In the genomic region with DNA sequence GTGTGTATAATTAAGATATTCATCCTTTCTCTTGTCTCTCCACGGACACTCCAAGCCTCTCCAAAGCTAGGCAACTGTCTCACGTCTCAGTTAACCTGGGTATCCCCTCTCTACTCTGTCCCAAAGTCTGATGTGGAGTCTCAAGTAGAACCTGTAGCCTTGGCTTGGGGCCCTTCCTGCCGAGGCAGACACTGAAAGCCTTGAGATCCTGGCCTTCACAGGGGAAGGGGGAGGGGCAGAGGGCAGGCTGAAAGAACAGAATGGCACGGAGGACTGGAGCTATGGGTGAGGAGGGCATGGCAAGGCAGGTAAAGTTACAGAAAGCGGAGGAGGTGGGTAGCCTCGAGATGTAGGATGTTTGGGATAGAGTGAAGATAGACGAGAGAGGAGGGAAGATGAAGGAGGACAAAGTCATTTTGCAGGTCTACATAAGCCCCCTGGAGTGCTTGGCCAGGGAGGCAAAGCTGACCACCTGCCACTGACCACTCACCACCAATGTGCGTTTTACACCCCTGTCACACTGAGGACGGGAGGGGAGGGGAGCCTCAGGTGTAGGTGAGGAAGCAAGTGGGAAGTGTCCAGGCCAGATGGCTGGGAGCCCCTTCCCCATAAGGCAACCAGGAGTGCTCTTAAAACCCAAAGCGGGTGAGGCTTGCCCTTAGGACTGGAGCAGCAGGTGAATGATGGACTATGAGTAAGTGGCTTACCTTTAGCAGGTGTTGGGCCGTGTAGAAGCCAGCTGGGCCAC, we compare ENCODE assay signal across 10 cellular contexts. TPM values are rescaled to one million over a fixed set of nuclear protein-coding genes. Genes with fewer than 3 reads are reported as not detected.
DNase-seq lines count a peak whose midpoint lies in the region; ATAC-seq and TF ChIP-seq lines count a peak whose summit lies in the region.
"Had no signal": no experiment of that assay in that cellular context is flagged by ENCODE, and none has a peak within 500 bp of the region (broad histone marks: within the 10 kb centered on the region; RNA-seq: fewer than 3 reads in every experiment).

No MANE protein-coding gene starts in this region.

- no peaks in the 10 kb centered on the region for H3K9me3 Mint-ChIP-seq in activated T-helper 17 cell treated with anti-CD3 and anti-CD28 coated beads, Interleukin-2, amount 50 U/mL, for 72 hours

- H3K27ac Mint-ChIP-seq in activated T-helper 17 cell treated with anti-CD3 and anti-CD28 coated beads, Interleukin-2, amount 50 U/mL, for 72 hours: peak overlapping the region; percentile 43

- peak; percentile 31 for DNase-seq in Right ventricle myocardium inferior (ENCODE audit: missing footprints)
- no peak for DNase-seq in Right ventricle myocardium superior
- DNase-seq in upper lobe of right lung: no peak
- no peak for DNase-seq in stimulated activated naive CD4-positive, alpha-beta T cell treated with Interleukin-2 at 50 U/mL for 16 hours (lab: John Stamatoyannopoulos, UW)
- no peak for DNase-seq in A172 (ENCODE audit: low spot score)
- DNase-seq: DMS153 had no signal

- no peak overlapping the region for H3K27ac ChIP-seq in iPS-18a (ENCODE audit: low read length)
- no peak overlapping the region for H3K27ac ChIP-seq in upper lobe of right lung

- no peaks in the 10 kb centered on the region for H3K27me3 Mint-ChIP-seq in activated T-helper 17 cell treated with anti-CD3 and anti-CD28 coated beads, Interleukin-2, amount 50 U/mL, for 72 hours

- H3K4me1 Mint-ChIP-seq in activated T-helper 17 cell treated with anti-CD3 and anti-CD28 coated beads, Interleukin-2, amount 50 U/mL, for 72 hours: peaks cover 16% of the 10 kb centered on the region

- H3K4me1 ChIP-seq in iPS-18a (ENCODE audit: control insufficient read depth, low read depth, low read length) (peaks cover 6% of the 10 kb centered on the region), upper lobe of right lung (peaks cover 15% of the 10 kb centered on the region)

- H3K9me3 ChIP-seq in iPS-18a (ENCODE audit: control insufficient read depth, low read depth, low read length): no peaks in the 10 kb centered on the region
- no peaks in the 10 kb centered on the region for H3K9me3 ChIP-seq in upper lobe of right lung

- no peak for TF ChIP-seq CTCF in upper lobe of right lung (IDR thresholded peaks at IDR 0.05)

- intact Hi-C loops in Right ventricle myocardium inferior (cut with DNase I): loop anchor here (5.0 kb wide), 1 partner anchor 94 kb away; a partner anchor contains a TSS
- intact Hi-C loops in Right ventricle myocardium superior (cut with DNase I): no loop called here
- intact Hi-C loops in upper lobe of right lung (cut with DNase I): no loop called here

- H3K36me3 ChIP-seq in iPS-18a (ENCODE audit: control insufficient read depth, low read depth, low read length) (no peaks in the 10 kb centered on the region), upper lobe of right lung (no peaks in the 10 kb centered on the region)

- ATAC-seq in Right ventricle myocardium inferior (no peak), Right ventricle myocardium superior (ENCODE audit: poor library complexity) (no peak), upper lobe of right lung (no peak), GM21576 (IDR thresholded peaks at IDR 0.05; ENCODE audit: unreplicated experiment) (no peak)
- ATAC-seq in activated T-helper 17 cell treated with anti-CD3 and anti-CD28 coated beads, Interleukin-2, amount 50 U/mL, for 72 hours (replicated peaks): no peak

- H3K4me3 ChIP-seq in iPS-18a (ENCODE audit: low read length) (peak overlapping the region; percentile 74), upper lobe of right lung (peak overlapping the region; percentile 64)

- H3K27me3 ChIP-seq in iPS-18a (ENCODE audit: control insufficient read depth, insufficient read depth, low read length): peaks cover 6% of the 10 kb centered on the region
- H3K27me3 ChIP-seq in upper lobe of right lung: no peaks in the 10 kb centered on the region

- no peak overlapping the region for H3K9ac ChIP-seq in iPS-18a (ENCODE audit: low read length)

- peak overlapping the region; percentile 91 for H3K4me3 Mint-ChIP-seq in activated T-helper 17 cell treated with anti-CD3 and anti-CD28 coated beads, Interleukin-2, amount 50 U/mL, for 72 hours

- peaks cover 26% of the 10 kb centered on the region for H3K36me3 Mint-ChIP-seq in activated T-helper 17 cell treated with anti-CD3 and anti-CD28 coated beads, Interleukin-2, amount 50 U/mL, for 72 hours (ENCODE audit: low read depth)

RNA-seq across cellular contexts. Expression of a gene that starts 1.3 kb away (rescaled TPM):
- total RNA-seq in Right ventricle myocardium inferior (4.3 TPM), Right ventricle myocardium superior (4.6 TPM), upper lobe of right lung (11.2 TPM)
- total RNA-seq in activated T-helper 17 cell treated with anti-CD3 and anti-CD28 coated beads, Interleukin-2, amount 50 U/mL, for 72 hours: 10 to 100 TPM; 56.7 to 58.4 TPM
- 35.9 and 44.1 TPM in 2 replicates for total RNA-seq in A172 (2014; rRNA removed; shearing (Covaris generic))

RNA-seq across cellular contexts. Expression of a gene that starts 11.8 kb away (rescaled TPM):
- total RNA-seq in Right ventricle myocardium inferior (1.2 TPM), Right ventricle myocardium superior (0.65 TPM), upper lobe of right lung (not detected)
- total RNA-seq in activated T-helper 17 cell treated with anti-CD3 and anti-CD28 coated beads, Interleukin-2, amount 50 U/mL, for 72 hours: 1 to 10 TPM in 1 of 2 donors, under 1 TPM in 1; 0.65 to 1.2 TPM
- 0.05 and 0.69 TPM in 2 replicates for total RNA-seq in A172 (2014; rRNA removed; shearing (Covaris generic))

RNA-seq across cellular contexts. Expression of a gene that starts 21.9 kb away (rescaled TPM):
- total RNA-seq in Right ventricle myocardium inferior (0.19 TPM), Right ventricle myocardium superior (not detected), upper lobe of right lung (not detected)
- not detected for total RNA-seq in activated T-helper 17 cell treated with anti-CD3 and anti-CD28 coated beads, Interleukin-2, amount 50 U/mL, for 72 hours
- not detected in 2 replicates for total RNA-seq in A172 (2014; rRNA removed; shearing (Covaris generic))

RNA-seq across cellular contexts. Expression of a gene that starts 51.6 kb away (rescaled TPM):
- total RNA-seq in Right ventricle myocardium inferior: not detected
- not detected for total RNA-seq in Right ventricle myocardium superior
- not detected for total RNA-seq in activated T-helper 17 cell treated with anti-CD3 and anti-CD28 coated beads, Interleukin-2, amount 50 U/mL, for 72 hours
- not detected for total RNA-seq in upper lobe of right lung
- 0.28 TPM in 1 of 2 replicates, not detected in the other for total RNA-seq in A172 (2014; rRNA removed; shearing (Covaris generic))

RNA-seq across cellular contexts. Expression of a gene that starts 52.6 kb away (rescaled TPM):
- not detected for total RNA-seq in Right ventricle myocardium inferior
- not detected for total RNA-seq in Right ventricle myocardium superior
- not detected for total RNA-seq in activated T-helper 17 cell treated with anti-CD3 and anti-CD28 coated beads, Interleukin-2, amount 50 U/mL, for 72 hours
- total RNA-seq in upper lobe of right lung: not detected
- total RNA-seq in A172 (2014; rRNA removed; shearing (Covaris generic)): not detected in 2 replicates
- total RNA-seq: lower leg skin had no signal
